ENCODE assay signal across 10 cellular contexts in genomic region chr5:957730-958485, GRCh38. TPM values are rescaled to one million over a fixed set of nuclear protein-coding genes. Genes with fewer than 3 reads are reported as not detected.
A peak's percentile ranks its signal among the peaks of the same experiment; 100 is the strongest.
DNase-seq lines count a peak whose midpoint lies in the region; ATAC-seq and TF ChIP-seq lines count a peak whose summit lies in the region.
"Had no signal": no experiment of that assay in that cellular context is flagged by ENCODE, and none has a peak within 500 bp of the region (broad histone marks: within the 10 kb centered on the region; RNA-seq: fewer than 3 reads in every experiment).

No MANE protein-coding gene starts in this region.

- H3K4me3 ChIP-seq in PC-3 (ENCODE audit: low read length), result peak overlapping the region; percentile 38; the same call in 1 of the 2 replicates
- H3K4me3 ChIP-seq in esophagus squamous epithelium, result no peak overlapping the region
- H3K4me3 ChIP-seq: heart left ventricle had no signal

- TF ChIP-seq CTCF in PC-3 (conservative IDR thresholded peaks at IDR 0.05; ENCODE audit: low read depth, low read length) (no peak), esophagus squamous epithelium (IDR thresholded peaks at IDR 0.05) (no peak)

- CTCF ChIA-PET in PC-3 (lab: Charles Lee), result no interaction called here

- TF ChIP-seq POLR2A in esophagus squamous epithelium (IDR thresholded peaks at IDR 0.05), result no peak

- DNase-seq in NCI-H2196 (lab: John Stamatoyannopoulos, UW; ENCODE audit: unreplicated experiment), result peak; percentile 25
- DNase-seq in NCI-H2196 treated with DMSO at 0.1 percent for 48 hours (lab: John Stamatoyannopoulos, UW; ENCODE audit: unreplicated experiment), result no peak
- DNase-seq in PC-3, result peak; percentile 15
- DNase-seq in esophagus squamous epithelium (lab: John Stamatoyannopoulos, UW), result no peak
- no peak for DNase-seq in sciatic nerve (ENCODE audit: low spot score)
- DNase-seq in NCI-H2081 (lab: John Stamatoyannopoulos, UW), result no peak
- no peak for DNase-seq in stimulated activated CD4-positive, alpha-beta T cell treated with anti-CD3 and anti-CD28 coated beads, Interleukin-1b, Interleukin-23, amount 100 ng/mL, for 48 hours
- DNase-seq in SW 1271 (lab: John Stamatoyannopoulos, UW), result no peak
- DNase-seq: nephron progenitor cell had no signal

- intact Hi-C loops in PC-3 (cut with micrococcal nuclease) (no loop called here), esophagus squamous epithelium (cut with DNase I) (no loop called here), sciatic nerve (cut with DNase I) (no loop called here)

- no peaks in the 10 kb centered on the region for H4K20me1 ChIP-seq in PC-3 (ENCODE audit: low read length)

- H3K79me2 ChIP-seq in PC-3 (ENCODE audit: low read length), result no peaks in the 10 kb centered on the region

- H3K9me3 ChIP-seq in PC-3 (ENCODE audit: low read length) (no peaks in the 10 kb centered on the region), esophagus squamous epithelium (no peaks in the 10 kb centered on the region)
- H3K9me3 ChIP-seq: heart left ventricle had no signal

- H3K36me3 ChIP-seq in PC-3 (ENCODE audit: low read depth, low read length) (no peaks in the 10 kb centered on the region), esophagus squamous epithelium (no peaks in the 10 kb centered on the region)
- H3K36me3 ChIP-seq: heart left ventricle had no signal

- H3K4me2 ChIP-seq in PC-3 (ENCODE audit: low read length), result peak overlapping the region; percentile 71

- no TSS peak for BruUV-seq in PC-3 (replicated peaks; lab: Mats Ljungman, UMichigan)

- H2AFZ ChIP-seq in PC-3 (ENCODE audit: low read length), result 0 out of 2 replicates have a peak overlapping the region, but pooled peaks have one; percentile 50

- 47 to 61% methylated on average over 6 to 9 of the region's 24 CpGs for WGBS in esophagus squamous epithelium, 2 donors

- POLR2A ChIA-PET in PC-3 (lab: Charles Lee; ENCODE audit: unreplicated experiment), result no interaction called here

- H3K27ac ChIP-seq in PC-3 (ENCODE audit: low read length) (peak overlapping the region; percentile 55), esophagus squamous epithelium (peak overlapping the region; percentile 21 to 68 (median 56))

- no peaks in the 10 kb centered on the region for H3K9me2 ChIP-seq in PC-3 (replicated peaks; ENCODE audit: low read length)

- H3F3A ChIP-seq in PC-3 (ENCODE audit: low read length, unreplicated experiment), result no peaks in the 10 kb centered on the region

- peaks cover 10% of the 10 kb centered on the region; the same call in 1 of the 2 replicates for H3K27me3 ChIP-seq in PC-3 (ENCODE audit: low read length)
- H3K27me3 ChIP-seq in esophagus squamous epithelium, result peaks cover 0 to 84% (median 0%) of the 10 kb centered on the region in 4 donors

- ATAC-seq in PC-3 (no peak), sciatic nerve (peak; percentile 3)

- H3K4me1 ChIP-seq in PC-3 (ENCODE audit: insufficient read depth, low read length), result peaks cover 33% of the 10 kb centered on the region
- H3K4me1 ChIP-seq in esophagus squamous epithelium, result peaks cover 8 to 45% (median 23%) of the 10 kb centered on the region in 3 donors

- H3K9ac ChIP-seq in PC-3 (ENCODE audit: low read length), result peak overlapping the region; percentile 48

RNA-seq across cellular contexts. Expression of gene NKD2, which starts 50.7 kb away (rescaled TPM):
- total RNA-seq in PC-3 (2014; rRNA removed) (1.6 and 6.7 TPM in 2 replicates), esophagus squamous epithelium (10 to 100 TPM in 1 of 4 donors, 1 to 10 TPM in 3; 1.2 to 11.3 (median 1.5) TPM), sciatic nerve (0.89 TPM)

Comparison
In these comparisons a context has a peak if more than half of its experiments do, and no peak if none do; other contexts are left out.
1. DNase-seq: peak in NCI-H2196 (single experiment) and PC-3 (single experiment); none in NCI-H2196 treated with DMSO at 0.1 percent for 48 hours (single experiment), esophagus squamous epithelium (single experiment), sciatic nerve (single experiment), NCI-H2081 (0 of 2), stimulated activated CD4-positive, alpha-beta T cell treated with anti-CD3 and anti-CD28 coated beads, Interleukin-1b, Interleukin-23, amount 100 ng/mL, for 48 hours (single experiment) and SW 1271 (0 of 2).